In the genomic region with DNA sequence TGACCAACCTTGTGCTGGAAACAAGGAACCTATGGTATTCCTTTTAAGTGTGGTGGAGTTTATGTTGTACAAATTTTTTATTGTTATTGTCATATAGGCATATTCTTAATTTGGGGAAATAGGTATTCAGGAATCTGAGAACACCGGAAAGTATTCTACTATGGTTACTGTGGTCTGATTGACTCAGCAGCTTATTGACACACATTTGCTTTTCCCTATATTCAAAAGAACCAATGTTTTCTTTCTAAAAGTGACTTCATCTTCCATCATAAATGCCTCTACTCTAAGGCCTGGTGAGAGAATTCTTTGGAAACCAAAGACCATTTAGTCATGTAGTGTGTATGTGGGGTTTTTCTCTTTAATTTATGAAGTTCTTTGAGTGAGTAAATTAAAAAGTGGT, we compare ENCODE assay signal across 34 cellular contexts.
A peak's percentile ranks its signal among the peaks of the same experiment; 100 is the strongest.
DNase-seq lines count a peak whose midpoint lies in the region; ATAC-seq, FAIRE-seq and TF ChIP-seq lines count a peak whose summit lies in the region.
"Had no signal": no experiment of that assay in that cellular context is flagged by ENCODE, and none has a peak within 500 bp of the region (broad histone marks: within the 10 kb centered on the region; RNA-seq: fewer than 3 reads in every experiment).

No MANE protein-coding gene starts in this region.

- H3K36me3 ChIP-seq in breast epithelium, result no peaks in the 10 kb centered on the region
- H3K36me3 ChIP-seq: gastrocnemius medialis, thyroid gland had no signal

- DNase-seq in MCF 10A (ENCODE audit: unreplicated experiment), result peak; percentile 4
- DNase-seq in breast epithelium (ENCODE audit: low spot score in 2 of 2), result no peak
- DNase-seq in astrocyte of the hippocampus (ENCODE audit: low read depth, low spot score), result peak; percentile 75
- peak; percentile 24 to 72 for DNase-seq in foreskin fibroblast
- peak; percentile 3 for DNase-seq in urothelium cell line (ENCODE audit: low spot score)
- no peak for DNase-seq in NCI-H82 treated with DMSO at 0.1 percent for 48 hours (lab: John Stamatoyannopoulos, UW; ENCODE audit: unreplicated experiment)
- no peak for DNase-seq in midbrain (lab: John Stamatoyannopoulos, UW)
- DNase-seq: 8988T; activated CD8-positive, alpha-beta T cell treated with anti-CD3 and anti-CD28 coated beads, Interleukin-2, amount 10 ng/mL, durations not matched to agents 7 days and 5 days; activated gamma-delta T cell treated with Interleukin-2 at 50 U/mL for 16 hours; activated T-cell treated with anti-CD3 and anti-CD28 coated beads, Interleukin-2, amount 50 U/mL, for 1 hour; AML-193; CD8-positive, alpha-beta T cell; effector memory CD4-positive, alpha-beta T cell; gastrocnemius medialis; H7; hippocampal formation; NCI-H1417; NCI-H2081 treated with DMSO at 0.1 percent for 48 hours; NCI-H226; NCI-H748 treated with DMSO at 0.1 percent for 48 hours; stimulated activated CD4-positive, alpha-beta T cell treated with anti-CD3 and anti-CD28 coated beads, Interleukin-1b, Interleukin-23, amount 100 ng/mL, for 48 hours; stimulated activated CD8-positive, alpha-beta memory T cell treated with anti-CD3 and anti-CD28 coated beads, Interleukin-4, amount 100 ng/mL, for 48 hours; stimulated activated naive CD8-positive, alpha-beta T cell treated with anti-CD3 and anti-CD28 coated beads, Interleukin-15, amount 100 ng/mL, for 72 hours; T-helper 2 cell; thyroid gland had no signal

- intact Hi-C loops in MCF 10A (cut with micrococcal nuclease) (no loop called here), breast epithelium (cut with DNase I; ENCODE audit: low total_unique reads) (no loop called here)

- H3K27ac ChIP-seq in breast epithelium, result no peak overlapping the region
- H3K27ac ChIP-seq: gastrocnemius medialis, KMS-11, RWPE1, SK-N-MC, thyroid gland had no signal

- H3K36me3 Mint-ChIP-seq in MCF 10A (ENCODE audit: insufficient read depth, unreplicated experiment), result no peaks in the 10 kb centered on the region
- H3K36me3 Mint-ChIP-seq: brain; CD8-positive, alpha-beta T cell had no signal

- no peak overlapping the region for H3K4me3 Mint-ChIP-seq in MCF 10A (ENCODE audit: unreplicated experiment)
- H3K4me3 Mint-ChIP-seq: activated CD8-positive, alpha-beta T cell treated with anti-CD3 and anti-CD28 coated beads, Interleukin-2, amount 10 ng/mL, durations not matched to agents 7 days and 5 days; brain; CD8-positive, alpha-beta T cell; nephron; stimulated activated naive CD8-positive, alpha-beta T cell treated with anti-CD3 and anti-CD28 coated beads, Interleukin-15, amount 100 ng/mL, for 72 hours had no signal

- H3K4me1 ChIP-seq in breast epithelium, result no peaks in the 10 kb centered on the region
- H3K4me1 ChIP-seq: gastrocnemius medialis, thyroid gland had no signal

- no peaks in the 10 kb centered on the region for H3K27me3 Mint-ChIP-seq in MCF 10A (ENCODE audit: insufficient read depth, unreplicated experiment)
- H3K27me3 Mint-ChIP-seq: brain had no signal

- H3K4me3 ChIP-seq in breast epithelium, result no peak overlapping the region
- H3K4me3 ChIP-seq in foreskin fibroblast (ENCODE audit: low read depth in 1 of 2, low read length in 2 of 2), result no peak overlapping the region
- H3K4me3 ChIP-seq: gastrocnemius medialis, SK-N-MC, smooth muscle cell, thyroid gland had no signal

- POLR2A ChIA-PET in MCF 10A (lab: Yijun Ruan, JAX), result interaction anchor here (0.7 kb wide), 1 partner anchor 275 kb away, joined by 3 read pairs; no protein-coding TSS in a partner anchor

- H3K9me3 ChIP-seq in breast epithelium, result no peaks in the 10 kb centered on the region
- H3K9me3 ChIP-seq: gastrocnemius medialis, thyroid gland had no signal

- no peak for ATAC-seq in HG03196 (IDR thresholded peaks at IDR 0.05; ENCODE audit: unreplicated experiment)
- ATAC-seq: activated CD8-positive, alpha-beta T cell treated with anti-CD3 and anti-CD28 coated beads, Interleukin-2, amount 10 ng/mL, durations not matched to agents 7 days and 5 days; CD8-positive, alpha-beta T cell; gastrocnemius medialis; stimulated activated naive CD8-positive, alpha-beta T cell treated with anti-CD3 and anti-CD28 coated beads, Interleukin-15, amount 100 ng/mL, for 72 hours had no signal

- TF ChIP-seq CTCF in MCF 10A (IDR thresholded peaks at IDR 0.05; ENCODE audit: unreplicated experiment), result no peak
- no peak for TF ChIP-seq CTCF in breast epithelium (IDR thresholded peaks at IDR 0.05)
- TF ChIP-seq CTCF in foreskin fibroblast (IDR thresholded peaks at IDR 0.05; ENCODE audit: low read depth, low read length), result no peak

- no peaks in the 10 kb centered on the region for H3K9me3 Mint-ChIP-seq in MCF 10A (ENCODE audit: unreplicated experiment)
- H3K9me3 Mint-ChIP-seq: CD8-positive, alpha-beta T cell; stimulated activated naive CD8-positive, alpha-beta T cell treated with anti-CD3 and anti-CD28 coated beads, Interleukin-15, amount 100 ng/mL, for 72 hours had no signal

- CTCF ChIA-PET in MCF 10A (lab: Yijun Ruan, JAX), result no interaction called here

- FAIRE-seq in urothelium cell line (lab: Jason Lieb, UNC), result no peak
- FAIRE-seq: colon had no signal

- H3K27ac Mint-ChIP-seq in MCF 10A (ENCODE audit: low read depth, unreplicated experiment), result no peak overlapping the region
- H3K27ac Mint-ChIP-seq: activated CD8-positive, alpha-beta T cell treated with anti-CD3 and anti-CD28 coated beads, Interleukin-2, amount 10 ng/mL, durations not matched to agents 7 days and 5 days; brain; CD8-positive, alpha-beta T cell; nephron; stimulated activated naive CD8-positive, alpha-beta T cell treated with anti-CD3 and anti-CD28 coated beads, Interleukin-15, amount 100 ng/mL, for 72 hours had no signal

- BruUV-seq in MCF 10A (replicated peaks; lab: Mats Ljungman, UMichigan), result no TSS peak

- no peaks in the 10 kb centered on the region for H3K27me3 ChIP-seq in breast epithelium
- H3K27me3 ChIP-seq: gastrocnemius medialis, thyroid gland had no signal

- no peak for TF ChIP-seq POLR2A in breast epithelium (IDR thresholded peaks at IDR 0.05)

- H3K4me1 Mint-ChIP-seq in MCF 10A (ENCODE audit: insufficient read depth, unreplicated experiment), result no peaks in the 10 kb centered on the region

Comparison
In these comparisons a context has a peak if more than half of its experiments do, and no peak if none do; other contexts are left out.
1. DNase-seq: peak in MCF 10A (single experiment), astrocyte of the hippocampus (single experiment), foreskin fibroblast (2 of 2) and urothelium cell line (single experiment); none in breast epithelium (0 of 2), NCI-H82 treated with DMSO at 0.1 percent for 48 hours (single experiment) and midbrain (single experiment).